Comparison of ENCODE assay signal across 9 cellular contexts in the genomic region with DNA sequence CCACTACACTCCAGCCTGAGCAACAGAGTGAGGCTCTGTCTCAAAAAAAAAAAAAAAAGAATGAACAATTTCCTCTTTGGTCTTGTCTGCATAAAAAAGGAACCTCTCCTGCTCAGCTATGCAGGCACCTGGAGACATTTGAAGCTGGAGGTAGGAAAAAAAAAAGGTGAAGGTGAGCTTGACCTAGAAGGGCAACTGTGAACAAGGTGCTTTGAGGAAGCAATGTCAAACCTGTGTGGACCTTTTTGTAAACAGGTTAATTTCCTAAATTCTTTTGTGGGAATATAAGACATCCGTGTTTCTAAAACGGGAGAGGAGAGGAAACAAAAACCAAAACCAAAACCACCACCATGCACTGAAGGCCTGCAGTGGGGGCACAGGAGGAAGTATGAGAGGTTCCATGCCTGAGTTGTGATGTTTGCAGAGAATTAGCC.
DNase-seq lines count a peak whose midpoint lies in the region; ATAC-seq and TF ChIP-seq lines count a peak whose summit lies in the region.
"Had no signal": no experiment of that assay in that cellular context is flagged by ENCODE, and none has a peak within 500 bp of the region (broad histone marks: within the 10 kb centered on the region; RNA-seq: fewer than 3 reads in every experiment).

No MANE protein-coding gene starts in this region.

- POLR2A ChIA-PET in RWPE1 (lab: Yijun Ruan, JAX; ENCODE audit: low non-redundant PET): no interaction called here

- ATAC-seq in right cardiac atrium: no peak

- H3K4me1 Mint-ChIP-seq in activated T-cell treated with anti-CD3 and anti-CD28 coated beads, Interleukin-2, amount 50 U/mL, for 24 hours (ENCODE audit: low read depth): peaks cover 83% of the 10 kb centered on the region

- no peaks in the 10 kb centered on the region for H3K9me3 ChIP-seq in right cardiac atrium (ENCODE audit: control insufficient read depth, low read length)

- H3K4me3 ChIP-seq in right cardiac atrium (ENCODE audit: low read length): no peak overlapping the region

- peak overlapping the region; percentile 84 for H3K27ac Mint-ChIP-seq in activated T-cell treated with anti-CD3 and anti-CD28 coated beads, Interleukin-2, amount 50 U/mL, for 24 hours

- CTCF ChIA-PET in RWPE1 (lab: Yijun Ruan, JAX): no interaction called here

- no peaks in the 10 kb centered on the region for H3K9me3 Mint-ChIP-seq in activated T-cell treated with anti-CD3 and anti-CD28 coated beads, Interleukin-2, amount 50 U/mL, for 24 hours

- H3K27me3 ChIP-seq in right cardiac atrium (ENCODE audit: control insufficient read depth, insufficient read depth): no peaks in the 10 kb centered on the region

- H3K4me1 ChIP-seq in right cardiac atrium (ENCODE audit: control insufficient read depth, insufficient read depth, low read length): peaks cover 31% of the 10 kb centered on the region

- no peak for TF ChIP-seq CTCF in RWPE1 (conservative IDR thresholded peaks at IDR 0.05; ENCODE audit: low read depth)

- H3K27ac ChIP-seq in RWPE1: peak overlapping the region; percentile 51
- peak overlapping the region; percentile 66 for H3K27ac ChIP-seq in right cardiac atrium (ENCODE audit: low read length)
- H3K27ac ChIP-seq: C4-2B had no signal

- DNase-seq in activated T-cell treated with anti-CD3 and anti-CD28 coated beads, Interleukin-2, amount 50 U/mL, for 24 hours: no peak
- DNase-seq in activated T-cell treated with anti-CD3 and anti-CD28 coated beads, Interleukin-2, amount 50 U/mL, for 48 hours: no peak
- no peak for DNase-seq in RWPE1 (ENCODE audit: low spot score)
- DNase-seq in right cardiac atrium: no peak
- peak; percentile 34 for DNase-seq in superior temporal gyrus (ENCODE audit: extremely low spot score)
- DNase-seq in NCI-H345 (lab: John Stamatoyannopoulos, UW): no peak
- no peak for DNase-seq in HUDEP-2 (lab: John Stamatoyannopoulos, UW; ENCODE audit: unreplicated experiment in 76 of 76)
- DNase-seq in NCI-H446 treated with DMSO at 0.1 percent for 48 hours (lab: John Stamatoyannopoulos, UW): no peak

- peak overlapping the region; percentile 60 for H3K4me3 Mint-ChIP-seq in activated T-cell treated with anti-CD3 and anti-CD28 coated beads, Interleukin-2, amount 50 U/mL, for 24 hours

- peaks cover 65% of the 10 kb centered on the region for H3K36me3 Mint-ChIP-seq in activated T-cell treated with anti-CD3 and anti-CD28 coated beads, Interleukin-2, amount 50 U/mL, for 24 hours (ENCODE audit: low read depth)

- 33% methylated on average over 2 of the region's 2 CpGs for WGBS in right cardiac atrium

- intact Hi-C loops in right cardiac atrium (cut with DNase I): no loop called here

- H3K27me3 Mint-ChIP-seq in activated T-cell treated with anti-CD3 and anti-CD28 coated beads, Interleukin-2, amount 50 U/mL, for 24 hours: no peaks in the 10 kb centered on the region
